In genomic region chr19:45638930-45639729, GRCh38 we compare ENCODE assay signal across 8 cellular contexts. TPM values are rescaled to one million over a fixed set of nuclear protein-coding genes. Genes with fewer than 3 reads are reported as not detected.
DNase-seq lines count a peak whose midpoint lies in the region; ATAC-seq and FAIRE-seq lines count a peak whose summit lies in the region.

Gene EML2 (minus strand): TSS chr19:45639397. CDS start chr19:45639376, 21 bp downstream.

- ATAC-seq in GM21619 (IDR thresholded peaks at IDR 0.05; ENCODE audit: unreplicated experiment): no peak

- no peak within 1 kb of the TSS for H3K27ac ChIP-seq in duodenal mucosa (ENCODE audit: low read depth, low read length)

- H3K36me3 ChIP-seq in MG63 (peaks cover 5% of the 10 kb centered on the region), duodenal mucosa (ENCODE audit: control insufficient read depth in 1 of 2, insufficient read depth in 2 of 2, low read length in 2 of 2) (no peaks in the 10 kb centered on the region)

- H3K9ac ChIP-seq in duodenal mucosa (ENCODE audit: low read depth in 1 of 2, low read length in 2 of 2): peak within 1 kb of the TSS; percentile 86 to 92

- H3K9me3 ChIP-seq in MG63: no peaks in the 10 kb centered on the region
- no peaks in the 10 kb centered on the region for H3K9me3 ChIP-seq in duodenal mucosa (ENCODE audit: control insufficient read depth in 1 of 2, low read length in 2 of 2)

- H3K4me1 ChIP-seq in duodenal mucosa (ENCODE audit: control insufficient read depth in 1 of 2, insufficient read depth in 2 of 2, low read length in 2 of 2): peaks cover 27 to 40% of the 10 kb centered on the region in 2 donors

- H3K4me3 ChIP-seq in MG63 (peak within 1 kb of the TSS; percentile 73), duodenal mucosa (ENCODE audit: low read depth in 1 of 2, low read length in 2 of 2) (peak within 1 kb of the TSS; percentile 85 to 92)

- H3K27me3 ChIP-seq in MG63 (no peaks in the 10 kb centered on the region), duodenal mucosa (ENCODE audit: control insufficient read depth in 1 of 2, insufficient read depth in 2 of 2, low read length in 2 of 2) (peaks cover 4 to 8% of the 10 kb centered on the region in 2 donors)

- FAIRE-seq in RCC 7860 (lab: Jason Lieb, UNC): no peak

- DNase-seq in GDM1 (lab: John Stamatoyannopoulos, UW): peak; percentile 30
- DNase-seq in MG63: peak; percentile 71
- DNase-seq in activated CD4-positive, alpha-beta T cell treated with anti-CD3 and anti-CD28 coated beads for 48 hours: peak; percentile 64
- DNase-seq in lung microvascular endothelial cell (ENCODE audit: low read depth in 2 of 2): peak; percentile 25 to 32
- peak; percentile 18 for DNase-seq in stimulated activated CD8-positive, alpha-beta memory T cell treated with anti-CD3 and anti-CD28 coated beads, Interleukin-7, amount 100 ng/mL, for 24 hours (ENCODE audit: low read depth)
- DNase-seq in RCC 7860 (ENCODE audit: low spot score): no peak

RNA-seq across cellular contexts. Expression of gene EML2, which starts in this region (rescaled TPM):
- total RNA-seq in MG63 (2014; rRNA removed; shearing (Covaris generic); ENCODE audit: low replicate concordance): 10.9 and 22.0 TPM in 2 replicates
- 8.9 and 15.1 TPM in 2 replicates for total RNA-seq in lung microvascular endothelial cell
